ENCODE assay signal across 16 cellular contexts in genomic region chr11:16799890-16800289, GRCh38.
"Had no signal": no experiment of that assay in that cellular context is flagged by ENCODE, and none has a peak within 500 bp of the region (broad histone marks: within the 10 kb centered on the region; RNA-seq: fewer than 3 reads in every experiment).

No MANE protein-coding gene starts in this region.

- H3K27me3 ChIP-seq: body of pancreas, dorsolateral prefrontal cortex, transverse colon had no signal

- DNase-seq: activated CD4-positive, alpha-beta T cell treated with anti-CD3 and anti-CD28 coated beads for 1 hour; activated CD4-positive, alpha-beta T cell treated with anti-CD3 and anti-CD28 coated beads, Interleukin-2, amount 50 U/mL, for 4 hours; activated naive CD8-positive, alpha-beta T cell treated with anti-CD3 and anti-CD28 coated beads, Interleukin-2, amount 10 ng/mL, durations not matched to agents 7 days and 5 days; body of pancreas; caudate nucleus; dorsolateral prefrontal cortex; nephron progenitor cell; occipital lobe; stimulated activated CD4-positive, alpha-beta T cell treated with anti-CD3 and anti-CD28 coated beads, Interleukin-12 subunit alpha, Interleukin-12 subunit beta, amount 100 ng/mL, for 4 hours; stimulated activated CD4-positive, alpha-beta T cell treated with anti-CD3 and anti-CD28 coated beads, Interleukin-1b, Interleukin-23, amount 100 ng/mL, for 48 hours; T-helper 1 cell; T1000; transverse colon had no signal

- H3K9me3 Mint-ChIP-seq: activated naive CD8-positive, alpha-beta T cell treated with anti-CD3 and anti-CD28 coated beads, Interleukin-2, amount 10 ng/mL, durations not matched to agents 7 days and 5 days; nephron progenitor cell; stimulated activated naive CD8-positive, alpha-beta T cell treated with anti-CD3 and anti-CD28 coated beads, Interleukin-15, Interleukin-2, amounts not matched to agents 100 ng/mL and 50 ng/mL, for 24 hours had no signal

- ATAC-seq: body of pancreas, left lobe of liver had no signal

- H3K27ac ChIP-seq: body of pancreas, dorsolateral prefrontal cortex, transverse colon, VCaP had no signal

- H3K9me3 ChIP-seq: body of pancreas, transverse colon had no signal

- H3K4me1 ChIP-seq: body of pancreas had no signal

- H3K4me3 Mint-ChIP-seq: activated naive CD8-positive, alpha-beta T cell treated with anti-CD3 and anti-CD28 coated beads, Interleukin-2, amount 10 ng/mL, durations not matched to agents 7 days and 5 days; nephron progenitor cell; stimulated activated naive CD8-positive, alpha-beta T cell treated with anti-CD3 and anti-CD28 coated beads, Interleukin-15, Interleukin-2, amounts not matched to agents 100 ng/mL and 50 ng/mL, for 24 hours had no signal

- H3K27ac Mint-ChIP-seq: activated naive CD8-positive, alpha-beta T cell treated with anti-CD3 and anti-CD28 coated beads, Interleukin-2, amount 10 ng/mL, durations not matched to agents 7 days and 5 days; nephron progenitor cell; stimulated activated naive CD8-positive, alpha-beta T cell treated with anti-CD3 and anti-CD28 coated beads, Interleukin-15, Interleukin-2, amounts not matched to agents 100 ng/mL and 50 ng/mL, for 24 hours had no signal

- H3K36me3 Mint-ChIP-seq: activated naive CD8-positive, alpha-beta T cell treated with anti-CD3 and anti-CD28 coated beads, Interleukin-2, amount 10 ng/mL, durations not matched to agents 7 days and 5 days had no signal

- H3K27me3 Mint-ChIP-seq: stimulated activated naive CD8-positive, alpha-beta T cell treated with anti-CD3 and anti-CD28 coated beads, Interleukin-15, Interleukin-2, amounts not matched to agents 100 ng/mL and 50 ng/mL, for 24 hours had no signal

- H3K4me3 ChIP-seq: body of pancreas, dorsolateral prefrontal cortex, transverse colon had no signal
